20 cellular contexts compared by ENCODE assay signal in genomic region chr1:38336308-38336707, GRCh38.
"Had no signal": no experiment of that assay in that cellular context is flagged by ENCODE, and none has a peak within 500 bp of the region (broad histone marks: within the 10 kb centered on the region; RNA-seq: fewer than 3 reads in every experiment).

No MANE protein-coding gene starts in this region.

- ATAC-seq: left lobe of liver; naive thymus-derived CD4-positive, alpha-beta T cell; psoas muscle; stimulated activated naive B cell treated with anti-CD40 and anti-IgM and Interleukin-4, amounts not matched to agents 10 μg/mL and 1 μg/mL and 100 μg/mL, for 72 hours; stimulated activated naive CD8-positive, alpha-beta T cell treated with anti-CD3 and anti-CD28 coated beads, Interleukin-15, amount 100 ng/mL, for 72 hours had no signal

- H3K4me3 ChIP-seq: psoas muscle, sigmoid colon, skin epidermis, testis, tibial nerve, upper lobe of right lung, vagina had no signal

- H3K36me3 ChIP-seq: sigmoid colon, tibial nerve, upper lobe of right lung, vagina had no signal

- H3K27ac ChIP-seq: psoas muscle, sigmoid colon, skin epidermis, testis, tibial nerve, upper lobe of right lung, vagina had no signal

- DNase-seq: effector CD4-positive, alpha-beta T cell; endodermal cell; erythroblast; foreskin melanocyte; head of caudate nucleus; mammary epithelial cell; naive thymus-derived CD4-positive, alpha-beta T cell; nephron progenitor cell; psoas muscle; sigmoid colon; stimulated activated CD4-positive, alpha-beta T cell treated with anti-CD3 and anti-CD28 coated beads, Interleukin-2, amount 100 ng/mL, for 24 hours; stimulated activated CD4-positive, alpha-beta T cell treated with anti-CD3 and anti-CD28 coated beads, Interleukin-4, amount 100 ng/mL, for 4 hours; stimulated activated naive B cell treated with anti-CD40 and anti-IgM and Interleukin-4, amounts not matched to agents 10 μg/mL and 1 μg/mL and 100 μg/mL, for 72 hours; stimulated activated naive CD8-positive, alpha-beta T cell treated with anti-CD3 and anti-CD28 coated beads, Interleukin-15, amount 100 ng/mL, for 72 hours; testis; upper lobe of right lung had no signal

- H3K9me3 ChIP-seq: psoas muscle, sigmoid colon, testis, tibial nerve, upper lobe of right lung, vagina had no signal

- H3K27me3 ChIP-seq: testis, tibial nerve, upper lobe of right lung, vagina had no signal

- H3K4me1 ChIP-seq: psoas muscle, sigmoid colon, testis, tibial nerve, upper lobe of right lung, vagina had no signal
